ENCODE assay signal across 7 cellular contexts in the genomic region with DNA sequence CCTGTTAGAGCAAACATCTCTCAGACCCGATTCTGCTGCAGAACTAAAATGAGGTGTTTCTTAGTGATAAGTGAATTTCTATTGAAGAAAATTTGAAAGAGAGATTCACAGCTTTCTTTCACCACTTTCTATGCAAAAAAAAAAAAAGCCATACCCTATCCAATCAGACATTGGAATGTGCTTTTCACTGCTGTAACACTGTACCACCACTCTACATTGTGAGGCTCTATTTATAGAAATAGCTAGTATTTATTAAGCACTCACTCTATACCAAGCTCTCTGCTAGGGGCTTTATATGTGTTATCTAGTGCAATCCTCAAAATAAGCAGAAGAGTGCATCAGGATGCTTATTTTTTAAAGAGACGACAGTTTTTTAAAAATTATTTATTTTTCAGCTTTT.
"Had no signal": no experiment of that assay in that cellular context is flagged by ENCODE, and none has a peak within 500 bp of the region (broad histone marks: within the 10 kb centered on the region; RNA-seq: fewer than 3 reads in every experiment).

No MANE protein-coding gene starts in this region.

- H3K4me2 ChIP-seq: GM23338 had no signal

- H3K4me3 ChIP-seq: GM23338 had no signal

- DNase-seq: H9, HCEC 1CT, HFFc6 had no signal

- H3K27ac Mint-ChIP-seq: GM23338, H9, HFFc6, IgD-negative memory B cell had no signal

- H3K27ac ChIP-seq: HL-60 had no signal

- H3K9me3 Mint-ChIP-seq: GM23338, HFFc6 had no signal

- H3K4me1 Mint-ChIP-seq: GM23338, H9 had no signal

- H3K4me3 Mint-ChIP-seq: GM23338, H9, IgD-negative memory B cell had no signal

- H3K27me3 Mint-ChIP-seq: IgD-negative memory B cell had no signal

- ATAC-seq: GM23338, HepG2 had no signal

- H2AFZ ChIP-seq: GM23338 had no signal
